ENCODE assay signal across 22 cellular contexts in genomic region chr5:36662291-36662851, GRCh38. TPM values are rescaled to one million over a fixed set of nuclear protein-coding genes. Genes with fewer than 3 reads are reported as not detected.
DNase-seq lines count a peak whose midpoint lies in the region; ATAC-seq and TF ChIP-seq lines count a peak whose summit lies in the region.
"Had no signal": no experiment of that assay in that cellular context is flagged by ENCODE, and none has a peak within 500 bp of the region (broad histone marks: within the 10 kb centered on the region; RNA-seq: fewer than 3 reads in every experiment).

No MANE protein-coding gene starts in this region.

- H3K4me3 Mint-ChIP-seq in progenitor cell of endocrine pancreas (ENCODE audit: low read depth) = no peak overlapping the region
- no peak overlapping the region for H3K4me3 Mint-ChIP-seq in activated T-helper 17 cell treated with anti-CD3 and anti-CD28 coated beads, Interleukin-2, amount 50 U/mL, for 72 hours
- H3K4me3 Mint-ChIP-seq: activated CD8-positive, alpha-beta T cell treated with anti-CD3 and anti-CD28 coated beads, Interleukin-2, amount 10 ng/mL, durations not matched to agents 7 days and 5 days; activated naive CD8-positive, alpha-beta T cell treated with anti-CD3 and anti-CD28 coated beads for 36 hours; CD8-positive, alpha-beta memory T cell; stimulated activated naive B cell treated with anti-CD40 and anti-IgM and Interleukin-4, amounts not matched to agents 10 μg/mL and 1 μg/mL and 100 μg/mL, for 72 hours; T-helper 1 cell treated with Interleukin-12 subunit alpha and Interleukin-12 subunit beta and Interleukin-4 antibody, amounts not matched to agents 30 μg/mL and 1 μg/mL, for 36 hours had no signal

- in situ Hi-C loops in G401 (cut with HindIII; ENCODE audit: low sequenced_read_pairs) = no loop called here
- in situ Hi-C loops in astrocyte of the cerebellum (cut with HindIII; ENCODE audit: low sequenced_read_pairs) = no loop called here

- no peak for TF ChIP-seq EP300 in ovary (IDR thresholded peaks at IDR 0.05)

- no peaks in the 10 kb centered on the region for H3K27me3 Mint-ChIP-seq in progenitor cell of endocrine pancreas
- peaks cover 21% of the 10 kb centered on the region for H3K27me3 Mint-ChIP-seq in activated T-helper 17 cell treated with anti-CD3 and anti-CD28 coated beads, Interleukin-2, amount 50 U/mL, for 72 hours
- H3K27me3 Mint-ChIP-seq: stimulated activated naive B cell treated with anti-CD40 and anti-IgM and Interleukin-4, amounts not matched to agents 10 μg/mL and 1 μg/mL and 100 μg/mL, for 72 hours had no signal

- peaks cover 10% of the 10 kb centered on the region for H3K4me1 Mint-ChIP-seq in progenitor cell of endocrine pancreas (ENCODE audit: low read depth)
- no peaks in the 10 kb centered on the region for H3K4me1 Mint-ChIP-seq in activated T-helper 17 cell treated with anti-CD3 and anti-CD28 coated beads, Interleukin-2, amount 50 U/mL, for 72 hours
- H3K4me1 Mint-ChIP-seq: activated naive CD8-positive, alpha-beta T cell treated with anti-CD3 and anti-CD28 coated beads for 36 hours; CD8-positive, alpha-beta memory T cell; stimulated activated naive B cell treated with anti-CD40 and anti-IgM and Interleukin-4, amounts not matched to agents 10 μg/mL and 1 μg/mL and 100 μg/mL, for 72 hours had no signal

- 93 to 95% (median 94%) methylated on average over 22 of the region's 22 CpGs for WGBS in ovary, 3 donors

- H3K27ac Mint-ChIP-seq in progenitor cell of endocrine pancreas = peak overlapping the region; percentile 76
- no peak overlapping the region for H3K27ac Mint-ChIP-seq in activated T-helper 17 cell treated with anti-CD3 and anti-CD28 coated beads, Interleukin-2, amount 50 U/mL, for 72 hours
- H3K27ac Mint-ChIP-seq: activated CD8-positive, alpha-beta T cell treated with anti-CD3 and anti-CD28 coated beads, Interleukin-2, amount 10 ng/mL, durations not matched to agents 7 days and 5 days; activated naive CD8-positive, alpha-beta T cell treated with anti-CD3 and anti-CD28 coated beads for 36 hours; stimulated activated naive B cell treated with anti-CD40 and anti-IgM and Interleukin-4, amounts not matched to agents 10 μg/mL and 1 μg/mL and 100 μg/mL, for 72 hours; T-helper 1 cell treated with Interleukin-12 subunit alpha and Interleukin-12 subunit beta and Interleukin-4 antibody, amounts not matched to agents 30 μg/mL and 1 μg/mL, for 36 hours had no signal

- no peak for TF ChIP-seq POLR2A in ovary (IDR thresholded peaks at IDR 0.05)

- H3K9me3 ChIP-seq in ovary = no peaks in the 10 kb centered on the region

- TF ChIP-seq CTCF in astrocyte of the cerebellum (IDR thresholded peaks at IDR 0.05; ENCODE audit: low read depth, low read length, missing control alignments) (no peak), progenitor cell of endocrine pancreas (IDR thresholded peaks at IDR 0.05; ENCODE audit: unreplicated experiment) (no peak), ovary (IDR thresholded peaks at IDR 0.05) (no peak)

- no peaks in the 10 kb centered on the region for H3K36me3 Mint-ChIP-seq in progenitor cell of endocrine pancreas (ENCODE audit: insufficient read depth)
- H3K36me3 Mint-ChIP-seq in activated T-helper 17 cell treated with anti-CD3 and anti-CD28 coated beads, Interleukin-2, amount 50 U/mL, for 72 hours (ENCODE audit: low read depth) = no peaks in the 10 kb centered on the region
- H3K36me3 Mint-ChIP-seq: activated naive CD8-positive, alpha-beta T cell treated with anti-CD3 and anti-CD28 coated beads for 36 hours; CD8-positive, alpha-beta memory T cell; stimulated activated naive B cell treated with anti-CD40 and anti-IgM and Interleukin-4, amounts not matched to agents 10 μg/mL and 1 μg/mL and 100 μg/mL, for 72 hours had no signal

- H3K27me3 ChIP-seq in ovary = no peaks in the 10 kb centered on the region

- H3K36me3 ChIP-seq in ovary = no peaks in the 10 kb centered on the region
- H3K36me3 ChIP-seq: WERI-Rb-1 had no signal

- no peaks in the 10 kb centered on the region for H3K9me3 Mint-ChIP-seq in progenitor cell of endocrine pancreas (ENCODE audit: low read depth)
- H3K9me3 Mint-ChIP-seq in activated T-helper 17 cell treated with anti-CD3 and anti-CD28 coated beads, Interleukin-2, amount 50 U/mL, for 72 hours = no peaks in the 10 kb centered on the region
- H3K9me3 Mint-ChIP-seq: activated naive CD8-positive, alpha-beta T cell treated with anti-CD3 and anti-CD28 coated beads for 36 hours; CD8-positive, alpha-beta memory T cell; stimulated activated naive B cell treated with anti-CD40 and anti-IgM and Interleukin-4, amounts not matched to agents 10 μg/mL and 1 μg/mL and 100 μg/mL, for 72 hours; T-helper 1 cell treated with Interleukin-12 subunit alpha and Interleukin-12 subunit beta and Interleukin-4 antibody, amounts not matched to agents 30 μg/mL and 1 μg/mL, for 36 hours had no signal

- no peak overlapping the region for H3K27ac ChIP-seq in ovary
- H3K27ac ChIP-seq: WERI-Rb-1 had no signal

- ATAC-seq in activated T-helper 17 cell treated with anti-CD3 and anti-CD28 coated beads, Interleukin-2, amount 50 U/mL, for 72 hours (replicated peaks) = no peak
- no peak for ATAC-seq in HG02870 (IDR thresholded peaks at IDR 0.05; ENCODE audit: unreplicated experiment)
- ATAC-seq: activated CD8-positive, alpha-beta T cell treated with anti-CD3 and anti-CD28 coated beads, Interleukin-2, amount 10 ng/mL, durations not matched to agents 7 days and 5 days; left colon; stimulated activated naive B cell treated with anti-CD40 and anti-IgM and Interleukin-4, amounts not matched to agents 10 μg/mL and 1 μg/mL and 100 μg/mL, for 72 hours had no signal

- H3K4me3 ChIP-seq in astrocyte of the cerebellum (ENCODE audit: low read depth, low read length) = no peak overlapping the region
- H3K4me3 ChIP-seq in ovary = no peak overlapping the region

- intact Hi-C loops in ovary (cut with DNase I) = no loop called here

- no peaks in the 10 kb centered on the region for H3K4me1 ChIP-seq in ovary (ENCODE audit: insufficient read depth)

- peak; percentile 23 for DNase-seq in G401 (ENCODE audit: low spot score)
- peak; percentile 95 for DNase-seq in astrocyte of the cerebellum (ENCODE audit: low read depth)
- peak; percentile 64 for DNase-seq in inferior parietal cortex (ENCODE audit: extremely low spot score)
- no peak for DNase-seq in progenitor cell of endocrine pancreas (ENCODE audit: low spot score, unreplicated experiment)
- DNase-seq in ovary = no peak
- no peak for DNase-seq in H4 (ENCODE audit: low spot score)
- DNase-seq: activated CD8-positive, alpha-beta T cell treated with anti-CD3 and anti-CD28 coated beads, Interleukin-2, amount 10 ng/mL, durations not matched to agents 7 days and 5 days; activated naive CD8-positive, alpha-beta T cell treated with anti-CD3 and anti-CD28 coated beads for 36 hours; activated T-cell treated with anti-CD3 and anti-CD28 coated beads, Interleukin-2, amount 50 U/mL, for 48 hours; CD8-positive, alpha-beta memory T cell; central memory CD4-positive, alpha-beta T cell; DND-41; left colon; MM.1S; NCI-H2081 treated with DMSO at 0.1 percent for 48 hours; NCI-H524; SHP77 treated with DMSO at 0.1 percent for 48 hours; stimulated activated naive B cell treated with anti-CD40 and anti-IgM and Interleukin-4, amounts not matched to agents 10 μg/mL and 1 μg/mL and 100 μg/mL, for 72 hours; WERI-Rb-1 had no signal

RNA-seq across cellular contexts. Expression of gene SLC1A3, which starts 56.0 kb away (rescaled TPM):
- 2.9 TPM in 1 of 2 replicates, not detected in the other for total RNA-seq in G401 (2014; rRNA removed; shearing (Covaris generic))
- total RNA-seq in progenitor cell of endocrine pancreas = 14.0 and 14.5 TPM in 2 replicates
- total RNA-seq in ovary = 10 to 100 TPM; 10.8 to 72.3 (median 48.9) TPM
- 10 to 100 TPM in 1 of 2 donors, 1 to 10 TPM in 1; 5.2 to 36.7 TPM for polyA plus RNA-seq in ovary
- under 1 TPM in 1 of 2 donors, not detected in 1; 0.26 TPM for total RNA-seq in activated T-helper 17 cell treated with anti-CD3 and anti-CD28 coated beads, Interleukin-2, amount 50 U/mL, for 72 hours
- 16.9 and 20.8 TPM in 2 replicates for total RNA-seq in H4 (2014; rRNA removed; shearing (Covaris generic))
- total RNA-seq: activated CD8-positive, alpha-beta T cell treated with anti-CD3 and anti-CD28 coated beads, Interleukin-2, amount 10 ng/mL, durations not matched to agents 7 days and 5 days had no signal
- polyA plus RNA-seq: CD8-positive, alpha-beta memory T cell had no signal

Comparison
In these comparisons a context has a peak if more than half of its experiments do, and no peak if none do; other contexts are left out.
1. DNase-seq: peak in G401 (single experiment), astrocyte of the cerebellum (single experiment) and inferior parietal cortex (single experiment); none in progenitor cell of endocrine pancreas (single experiment), ovary (0 of 5) and H4 (single experiment).